ENCODE assay signal across 8 cellular contexts in genomic region chr15:60520825-60521368, GRCh38. TPM values are rescaled to one million over a fixed set of nuclear protein-coding genes. Genes with fewer than 3 reads are reported as not detected.
DNase-seq lines count a peak whose midpoint lies in the region; ATAC-seq, FAIRE-seq and TF ChIP-seq lines count a peak whose summit lies in the region.

No MANE protein-coding gene starts in this region.

- 41% methylated on average over 8 of the region's 8 CpGs for WGBS in A549 (ENCODE audit: missing lambda C conversion rate)

- H3K9me3 ChIP-seq in A549 (no peaks in the 10 kb centered on the region), KOPT-K1 (ENCODE audit: insufficient read depth, low read length, poor library complexity, severe bottlenecking) (no peaks in the 10 kb centered on the region)

- H3K36me3 ChIP-seq in KOPT-K1 (ENCODE audit: insufficient read depth, low read length) = peaks cover 23% of the 10 kb centered on the region

- no peak overlapping the region for H3K27ac ChIP-seq in A549
- peak overlapping the region; percentile 14 for H3K27ac ChIP-seq in KOPT-K1 (ENCODE audit: low read depth, low read length, poor library complexity, severe bottlenecking)

- CTCF ChIA-PET in A549 (lab: Yijun Ruan, JAX) = interaction anchor here (0.6 to 7.4 kb wide), 87 partner anchors 8 to 835 kb away, joined by 3 to 277 read pairs (median 4); partner anchors contain the start of gene ICE2

- TF ChIP-seq POLR2A in A549 (IDR thresholded peaks at IDR 0.05; ENCODE audit: low read length) = no peak

- DNase-seq in A549 (ENCODE audit: low read depth in 1 of 2, low spot score in 1 of 2) = peak; percentile 68 to 84
- DNase-seq in GM18507 (ENCODE audit: extremely low spot score, insufficient read length, low read depth) = peak; percentile 22
- peak; percentile 77 for DNase-seq in SK-MEL-5 (ENCODE audit: low read depth, low spot score)
- DNase-seq in activated naive CD4-positive, alpha-beta T cell (lab: John Stamatoyannopoulos, UW) = peak; percentile 45 to 70 (median 57)
- DNase-seq in glomerular endothelial cell (ENCODE audit: extremely low read depth, low read depth, low spot score) = peak; percentile 42
- peak; percentile 20 for DNase-seq in pulmonary artery endothelial cell (ENCODE audit: low read depth, low spot score)
- no peak for DNase-seq in HuH-7.5 (ENCODE audit: low spot score)

- TF ChIP-seq EP300 in A549 (IDR thresholded peaks at IDR 0.05) = no peak

- peak; percentile 91 to 93 for ATAC-seq in A549

- TF ChIP-seq RAD21 in A549 (conservative IDR thresholded peaks at IDR 0.05 in 1 of 2, IDR thresholded peaks at IDR 0.05 in 1 of 2) = peak; percentile 94 to 98

- H3K4me3 ChIP-seq in A549 = no peak overlapping the region

- peak; percentile 98 for TF ChIP-seq CTCF in A549 (IDR thresholded peaks at IDR 0.05)

- in situ Hi-C loops in SK-MEL-5 (cut with HindIII; ENCODE audit: low pct_unique_long_range_greater_than_20kb, low sequenced_read_pairs) = no loop called here

- FAIRE-seq in A549 (lab: Jason Lieb, UNC) = peak; percentile 97
- peak; percentile 82 for FAIRE-seq in GM18507 (lab: Jason Lieb, UNC)

- H3K4me2 ChIP-seq in A549 = no peak overlapping the region

- POLR2A ChIA-PET in A549 (lab: Yijun Ruan, JAX) = interaction anchor here (0.6 to 1.6 kb wide), 6 partner anchors 13 to 195 kb away, joined by 3 read pairs; no protein-coding TSS in a partner anchor

- H3K4me1 ChIP-seq in A549 = peaks cover 13% of the 10 kb centered on the region

TF ChIP-seq in A549, 52 proteins besides CTCF, POLR2A, EP300 and RAD21:
- TF ChIP-seq CEBPB (IDR thresholded peaks at IDR 0.05) (peak in 1 of 2 experiments; percentile 22; a peak in 1 of 4 replicates), HOXA7 (CRISPR knock-in tag; IDR thresholded peaks at IDR 0.05) (no peak), SMC3 (IDR thresholded peaks at IDR 0.05) (peak; percentile 78)

RNA-seq across cellular contexts. Expression of gene ICE2, which starts 42.0 kb away (rescaled TPM):
- polyA plus RNA-seq in A549 (2011; rRNA removed) (80.7 and 87.6 TPM in 2 replicates), A549 (2017; fragmentation: RNase III; extraction: RNeasy Plus Mini Kit Qiagen cat#74134 plus additional on column Dnase treatment) (36.9 to 44.0 TPM (median 43.1 TPM) in 3 replicates)
- 22.8 and 23.5 TPM in 2 replicates for polyA plus RNA-seq in A549 (2012; cell fraction: cytosol; rRNA removed)
- polyA plus RNA-seq in A549 (2012; cell fraction: nucleus; rRNA removed) = 15.4 and 20.6 TPM in 2 replicates
- polyA minus RNA-seq in A549 (2011; rRNA and poly(A)+ RNA removed) = 57.6 and 63.4 TPM in 2 replicates
- 34.3 and 46.3 TPM in 2 replicates for total RNA-seq in SK-MEL-5 (2014; rRNA removed; shearing (Covaris generic))
- 30.2 and 31.8 TPM in 2 replicates for polyA plus RNA-seq in SK-MEL-5 (2015; cell fraction: cytosol; rRNA removed)
- polyA plus RNA-seq in SK-MEL-5 (2015; cell fraction: nucleus; rRNA removed) = 48.6 and 57.5 TPM in 2 replicates
- total RNA-seq in glomerular endothelial cell (37.6 and 41.8 TPM in 2 replicates), pulmonary artery endothelial cell (34.2 and 47.0 TPM in 2 replicates)
